Comparison of ENCODE assay signal across 8 cellular contexts in the genomic region with DNA sequence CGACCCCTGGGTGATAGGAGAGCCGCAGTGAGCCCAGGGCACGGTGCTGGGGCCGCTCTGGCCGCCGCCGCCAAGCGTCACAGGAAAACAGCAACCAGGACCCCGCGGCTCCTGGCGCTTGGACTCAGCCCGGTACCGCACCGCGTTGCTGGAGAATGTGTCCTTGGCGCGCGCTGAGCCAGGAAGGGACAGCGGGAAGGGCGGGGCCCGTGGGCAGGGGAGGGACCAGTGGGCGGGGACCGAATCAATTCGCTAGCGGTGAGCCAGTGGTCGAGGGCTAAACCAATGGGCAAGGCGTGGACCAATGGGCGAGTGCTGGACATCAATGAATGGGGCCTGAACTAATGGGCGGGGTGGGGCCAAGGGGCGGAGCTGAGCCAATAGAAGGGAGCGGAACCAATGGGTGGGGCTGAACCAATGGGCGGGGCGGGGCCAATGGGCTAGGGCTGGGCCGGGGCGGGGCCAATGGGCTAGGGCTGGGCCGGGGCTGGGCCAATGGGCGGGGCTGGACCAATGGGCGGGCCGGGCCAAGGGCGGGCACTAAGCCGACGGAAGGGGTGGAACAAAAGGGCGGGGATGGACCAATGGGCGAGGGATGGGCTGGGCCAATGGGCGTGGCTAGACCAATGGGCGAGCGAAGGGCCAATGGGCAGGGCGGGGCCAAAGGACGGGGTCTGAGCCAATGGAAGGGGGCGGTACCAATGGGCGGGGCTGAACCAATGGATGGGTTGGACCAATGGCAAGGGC. TPM values are rescaled to one million over a fixed set of nuclear protein-coding genes. Genes with fewer than 3 reads are reported as not detected.
A peak's percentile ranks its signal among the peaks of the same experiment; 100 is the strongest.
DNase-seq lines count a peak whose midpoint lies in the region; ATAC-seq, FAIRE-seq and TF ChIP-seq lines count a peak whose summit lies in the region.

No MANE protein-coding gene starts in this region.

- H3K9me3 ChIP-seq in right cardiac atrium (ENCODE audit: control insufficient read depth, low read length) (no peaks in the 10 kb centered on the region), psoas muscle (no peaks in the 10 kb centered on the region), uterus (no peaks in the 10 kb centered on the region)

- H3K36me3 ChIP-seq in psoas muscle (ENCODE audit: insufficient read depth in 1 of 2, low read depth in 1 of 2) (no peaks in the 10 kb centered on the region), uterus (no peaks in the 10 kb centered on the region)

- TF ChIP-seq POLR2A in GM12891 (IDR thresholded peaks at IDR 0.05; ENCODE audit: low read depth, low read length), result peak; percentile 70
- TF ChIP-seq POLR2A in uterus (IDR thresholded peaks at IDR 0.05), result peak; percentile 92 to 94

- DNase-seq in GM12891 (ENCODE audit: insufficient read length, low spot score) (peak; percentile 94), NCI-H146 (lab: John Stamatoyannopoulos, UW) (peak; percentile 100), anterior cingulate cortex (lab: John Stamatoyannopoulos, UW) (peak; percentile 88 to 100 (median 100)), right cardiac atrium (peak; percentile 100), psoas muscle (peak; percentile 99 to 100), uterus (peak; percentile 99 to 100)

- H3K27ac ChIP-seq in right cardiac atrium (ENCODE audit: low read length) (peak overlapping the region; percentile 94), psoas muscle (peak overlapping the region; percentile 87), uterus (peak overlapping the region; percentile 85 to 91)

- H3K4me1 Mint-ChIP-seq in T-helper 1 cell treated with Interleukin-12 subunit alpha and Interleukin-12 subunit beta and Interleukin-4 antibody, amounts not matched to agents 30 μg/mL and 1 μg/mL, for 36 hours (ENCODE audit: low read depth), result peaks cover 24% of the 10 kb centered on the region

- no peak for TF ChIP-seq CTCF in psoas muscle (IDR thresholded peaks at IDR 0.05)
- peak in 2 of 4 experiments; percentile 10 to 17 for TF ChIP-seq CTCF in uterus (IDR thresholded peaks at IDR 0.05)

- H3K4me1 ChIP-seq in right cardiac atrium (ENCODE audit: control insufficient read depth, insufficient read depth, low read length) (no peaks in the 10 kb centered on the region), psoas muscle (peaks cover 11% of the 10 kb centered on the region), uterus (peaks cover 0 to 6% of the 10 kb centered on the region in 2 donors)

- H3K27me3 ChIP-seq in right cardiac atrium (ENCODE audit: control insufficient read depth, insufficient read depth) (no peaks in the 10 kb centered on the region), psoas muscle (ENCODE audit: insufficient read depth in 3 of 3, low read length in 2 of 3) (no peaks in the 10 kb centered on the region), uterus (no peaks in the 10 kb centered on the region)

- intact Hi-C loops in right cardiac atrium (cut with DNase I) (loop anchor here in 1 of 4 donors (2.0 kb wide), 1 partner anchor 23 kb away; the partner anchor contains the start of gene FLYWCH2), psoas muscle (cut with DNase I) (no loop called here), uterus (cut with DNase I; ENCODE audit: low total_unique reads) (loop anchor here (10.0 kb wide), 1 partner anchor 1969 kb away; no protein-coding TSS in a partner anchor)

- peak; percentile 98 for FAIRE-seq in GM12891 (lab: Jason Lieb, UNC)

- H3K4me3 Mint-ChIP-seq in T-helper 1 cell treated with Interleukin-12 subunit alpha and Interleukin-12 subunit beta and Interleukin-4 antibody, amounts not matched to agents 30 μg/mL and 1 μg/mL, for 36 hours, result peak overlapping the region; percentile 91

- no peaks in the 10 kb centered on the region for H3K36me3 Mint-ChIP-seq in T-helper 1 cell treated with Interleukin-12 subunit alpha and Interleukin-12 subunit beta and Interleukin-4 antibody, amounts not matched to agents 30 μg/mL and 1 μg/mL, for 36 hours (ENCODE audit: low read depth)

- H3K4me3 ChIP-seq in right cardiac atrium (ENCODE audit: low read length), result peak overlapping the region; percentile 64
- peak overlapping the region; percentile 85 for H3K4me3 ChIP-seq in psoas muscle
- H3K4me3 ChIP-seq in uterus, result peak overlapping the region; percentile 80 to 97

- ATAC-seq in HG02798 (IDR thresholded peaks at IDR 0.05; ENCODE audit: poor library complexity, unreplicated experiment) (peak; percentile 80), right cardiac atrium (peak; percentile 93 to 94), psoas muscle (peak; percentile 87 to 92 (median 88))

- no peaks in the 10 kb centered on the region for H3K9me3 Mint-ChIP-seq in T-helper 1 cell treated with Interleukin-12 subunit alpha and Interleukin-12 subunit beta and Interleukin-4 antibody, amounts not matched to agents 30 μg/mL and 1 μg/mL, for 36 hours

- peak overlapping the region; percentile 70 for H3K27ac Mint-ChIP-seq in T-helper 1 cell treated with Interleukin-12 subunit alpha and Interleukin-12 subunit beta and Interleukin-4 antibody, amounts not matched to agents 30 μg/mL and 1 μg/mL, for 36 hours

- WGBS in right cardiac atrium, result 1% methylated on average over 51 of the region's 51 CpGs
- 0 to 1% (median 1%) methylated on average over 43 to 49 of the region's 51 CpGs for WGBS in psoas muscle, 3 donors

- no peaks in the 10 kb centered on the region for H3K27me3 Mint-ChIP-seq in T-helper 1 cell treated with Interleukin-12 subunit alpha and Interleukin-12 subunit beta and Interleukin-4 antibody, amounts not matched to agents 30 μg/mL and 1 μg/mL, for 36 hours (ENCODE audit: low read depth)

TF ChIP-seq in GM12891, 5 proteins besides CTCF, POLR2A, EP300 and RAD21:
- TF ChIP-seq POLR2AphosphoS5 (IDR thresholded peaks at IDR 0.05; ENCODE audit: low read depth, low read length) (peak; percentile 71), TAF1 (IDR thresholded peaks at IDR 0.05; ENCODE audit: low read depth, low read length) (peak; percentile 52; the same call in 1 of the 2 replicates), PAX5 (IDR thresholded peaks at IDR 0.05; ENCODE audit: insufficient read depth, low read length, severe bottlenecking) (no peak), POU2F2 (IDR thresholded peaks at IDR 0.05; ENCODE audit: low read depth, low read length) (no peak), SPI1 (IDR thresholded peaks at IDR 0.05; ENCODE audit: low read depth, low read length) (no peak)
TF ChIP-seq in GM12891: peak in this region for 2.

RNA-seq across cellular contexts. Expression of gene FLYWCH1, which starts 6.3 kb away (rescaled TPM):
- 16.5 TPM for polyA plus RNA-seq in GM12891 (2012; ENCODE audit: low read depth, missing spikeins)
- total RNA-seq in right cardiac atrium (10 to 100 TPM; 35.8 to 43.9 (median 36.4) TPM), psoas muscle (10 to 100 TPM; 33.0 to 55.5 (median 40.3) TPM), uterus (10 to 100 TPM; 11.5 to 62.3 (median 27.2) TPM)
- polyA plus RNA-seq in right cardiac atrium (28.9 TPM), psoas muscle (10 to 100 TPM; 21.2 to 65.2 (median 24.7) TPM)

RNA-seq across cellular contexts. Expression of gene FLYWCH2, which starts 22.4 kb away (rescaled TPM):
- 15.3 TPM for polyA plus RNA-seq in GM12891 (2012; ENCODE audit: low read depth, missing spikeins)
- total RNA-seq in right cardiac atrium (10 to 100 TPM; 26.6 to 37.2 (median 29.1) TPM), psoas muscle (10 to 100 TPM; 14.1 to 15.7 (median 15.4) TPM), uterus (100 to 1,000 TPM in 1 of 4 donors, 10 to 100 TPM in 3; 27.9 to 223 (median 40.9) TPM)
- polyA plus RNA-seq in right cardiac atrium (44.3 TPM), psoas muscle (10 to 100 TPM; 26.5 to 39.4 (median 35.5) TPM)

RNA-seq across cellular contexts. Expression of gene PRSS22, which starts 47.4 kb away (rescaled TPM):
- polyA plus RNA-seq in GM12891 (2012; ENCODE audit: low read depth, missing spikeins), result not detected
- total RNA-seq in right cardiac atrium, result not detected
- polyA plus RNA-seq in right cardiac atrium, result not detected
- total RNA-seq in psoas muscle, result under 1 TPM in 1 of 4 donors, not detected in 3; 0.20 TPM
- polyA plus RNA-seq in psoas muscle, result under 1 TPM in 2 of 3 donors, not detected in 1; 0.07 to 0.13 TPM
- 1 to 10 TPM in 1 of 4 donors, under 1 TPM in 1, not detected in 2; 0.46 to 2.4 TPM for total RNA-seq in uterus

RNA-seq across cellular contexts. Expression of gene KREMEN2, which starts 58.7 kb away (rescaled TPM):
- polyA plus RNA-seq in GM12891 (2012; ENCODE audit: low read depth, missing spikeins), result 0.44 TPM
- total RNA-seq in right cardiac atrium, result not detected
- polyA plus RNA-seq in right cardiac atrium, result not detected
- not detected for total RNA-seq in psoas muscle
- under 1 TPM in 2 of 3 donors, not detected in 1; 0.01 to 0.04 TPM for polyA plus RNA-seq in psoas muscle
- total RNA-seq in uterus, result under 1 TPM in 1 of 4 donors, not detected in 3; 0.41 TPM

Comparison
In these comparisons a context has a peak if more than half of its experiments do, and no peak if none do; other contexts are left out.
1. Peak in every context shown above with its lines: DNase-seq, ATAC-seq, H3K4me3 ChIP-seq and H3K27ac ChIP-seq.